Comparison of ENCODE assay signal across 8 cellular contexts in genomic region chr3:88059380-88060160, GRCh38. TPM values are rescaled to one million over a fixed set of nuclear protein-coding genes. Genes with fewer than 3 reads are reported as not detected.
DNase-seq lines count a peak whose midpoint lies in the region; ATAC-seq lines count a peak whose summit lies in the region.

No MANE protein-coding gene starts in this region.

- peak overlapping the region; percentile 98 for H3K27ac Mint-ChIP-seq in activated naive CD4-positive, alpha-beta T cell treated with anti-CD3 and anti-CD28 coated beads for 36 hours

- ATAC-seq in HG02678 (IDR thresholded peaks at IDR 0.05; ENCODE audit: unreplicated experiment) = peak; percentile 4

- H3K9me3 Mint-ChIP-seq in activated naive CD4-positive, alpha-beta T cell treated with anti-CD3 and anti-CD28 coated beads for 36 hours = no peaks in the 10 kb centered on the region

- H3K9ac ChIP-seq in endocrine pancreas (ENCODE audit: control insufficient read depth, insufficient read depth, low read length) (peak overlapping the region; percentile 99), mucosa of stomach (ENCODE audit: low read length) (peak overlapping the region; percentile 94)

- peak overlapping the region; percentile 90 for H3K4me3 Mint-ChIP-seq in activated naive CD4-positive, alpha-beta T cell treated with anti-CD3 and anti-CD28 coated beads for 36 hours

- H3K27ac ChIP-seq in SJCRH30 = peak overlapping the region; percentile 94

- H3K4me3 ChIP-seq in SJCRH30 (peak overlapping the region; percentile 83), endocrine pancreas (ENCODE audit: control insufficient read depth, insufficient read depth, low read length) (peak overlapping the region; percentile 98), mucosa of stomach (ENCODE audit: low read length) (peak overlapping the region; percentile 93)

- intact Hi-C loops in activated naive CD4-positive, alpha-beta T cell treated with anti-CD3 and anti-CD28 coated beads for 36 hours (cut with micrococcal nuclease) = loop anchor here (1.0 to 2.0 kb wide), 7 partner anchors 27 to 833 kb away; partner anchors contain the start of genes C3orf38 and CHMP2B

- peaks cover 14% of the 10 kb centered on the region for H3K36me3 ChIP-seq in SJCRH30
- H3K36me3 ChIP-seq in endocrine pancreas (ENCODE audit: control insufficient read depth, insufficient read depth, low read length) = no peaks in the 10 kb centered on the region
- H3K36me3 ChIP-seq in mucosa of stomach (ENCODE audit: control insufficient read depth, insufficient read depth, low read length) = no peaks in the 10 kb centered on the region

- CTCF ChIA-PET in activated naive CD4-positive, alpha-beta T cell treated with anti-CD3 and anti-CD28 coated beads for 36 hours (lab: Charles Lee) = interaction anchor here (0.7 to 1.4 kb wide), 5 partner anchors 9 to 92 kb away, joined by 3 to 4 read pairs (median 3); no protein-coding TSS in a partner anchor

- DNase-seq in activated naive CD4-positive, alpha-beta T cell treated with anti-CD3 and anti-CD28 coated beads for 36 hours = peak; percentile 14
- DNase-seq in activated naive CD4-positive, alpha-beta T cell treated with Interleukin-2 at 50 U/mL for 16 hours = no peak
- DNase-seq in SJCRH30 (no peak), ecto neural progenitor cell (ENCODE audit: low spot score) (no peak), NCI-H1105 (lab: John Stamatoyannopoulos, UW) (no peak)

- H3K27me3 ChIP-seq in SJCRH30 (no peaks in the 10 kb centered on the region), endocrine pancreas (ENCODE audit: control insufficient read depth, insufficient read depth, low read length) (no peaks in the 10 kb centered on the region), mucosa of stomach (ENCODE audit: control insufficient read depth, insufficient read depth, low read length) (no peaks in the 10 kb centered on the region)

- no peaks in the 10 kb centered on the region for H3K27me3 Mint-ChIP-seq in activated naive CD4-positive, alpha-beta T cell treated with anti-CD3 and anti-CD28 coated beads for 36 hours (ENCODE audit: low read depth)

- H3K9me3 ChIP-seq in SJCRH30 (replicated peaks) (no peaks in the 10 kb centered on the region), endocrine pancreas (ENCODE audit: control insufficient read depth, low read length) (no peaks in the 10 kb centered on the region), mucosa of stomach (ENCODE audit: control insufficient read depth, low read length) (no peaks in the 10 kb centered on the region)

- H3K4me1 ChIP-seq in SJCRH30 (no peaks in the 10 kb centered on the region; the same call in 1 of the 2 replicates), endocrine pancreas (ENCODE audit: control insufficient read depth, insufficient read depth, low read length) (peaks cover 26% of the 10 kb centered on the region), mucosa of stomach (ENCODE audit: control insufficient read depth, insufficient read depth, low read length) (no peaks in the 10 kb centered on the region)

- peaks cover 32% of the 10 kb centered on the region for H3K36me3 Mint-ChIP-seq in activated naive CD4-positive, alpha-beta T cell treated with anti-CD3 and anti-CD28 coated beads for 36 hours (ENCODE audit: low read depth)

- H3K4me1 Mint-ChIP-seq in activated naive CD4-positive, alpha-beta T cell treated with anti-CD3 and anti-CD28 coated beads for 36 hours (ENCODE audit: low read depth) = peaks cover 47% of the 10 kb centered on the region

RNA-seq across cellular contexts. Expression of gene ZNF654, which starts 0.5 kb away (rescaled TPM):
- total RNA-seq in activated naive CD4-positive, alpha-beta T cell treated with anti-CD3 and anti-CD28 coated beads for 36 hours = 10 to 100 TPM; 17.8 to 18.8 TPM
- total RNA-seq in SJCRH30 (2014; rRNA removed; shearing (Covaris generic)) = 13.1 and 14.1 TPM in 2 replicates

RNA-seq across cellular contexts. Expression of gene CGGBP1, which starts 0.8 kb away (rescaled TPM):
- total RNA-seq in activated naive CD4-positive, alpha-beta T cell treated with anti-CD3 and anti-CD28 coated beads for 36 hours = 10 to 100 TPM; 91.9 to 94.0 TPM
- 76.4 and 83.6 TPM in 2 replicates for total RNA-seq in SJCRH30 (2014; rRNA removed; shearing (Covaris generic))
